1 cellular context compared by ENCODE assay signal in genomic region chr1:34859442-34860200, GRCh38.
TF ChIP-seq lines count a peak whose summit lies in the region.

TSS of gene SMIM12 (minus strand) at chr1:34859749. CDS start at chr1:34855977, 3,772 bp downstream.

TF ChIP-seq in HepG2, 621 proteins besides CTCF, POLR2A, EP300 and RAD21 (continued from another document and continues in another):
- TF ChIP-seq ATF6 (CRISPR knock-in tag; conservative IDR thresholded peaks at IDR 0.05), result 0 out of 2 replicates have a peak, but pooled peaks have one; percentile 40
- TF ChIP-seq TRIM24 (CRISPR knock-in tag; IDR thresholded peaks at IDR 0.05), result no peak
- TF ChIP-seq IRF2 (CRISPR knock-in tag; IDR thresholded peaks at IDR 0.05), result peak; percentile 70; the same call in 1 of the 2 replicates
- peak; percentile 38; the same call in 1 of the 2 replicates for TF ChIP-seq ZNF232 (CRISPR knock-in tag; IDR thresholded peaks at IDR 0.05; ENCODE audit: borderline replicate concordance)
- no peak for TF ChIP-seq ZNF484 (CRISPR knock-in tag; IDR thresholded peaks at IDR 0.05; ENCODE audit: borderline replicate concordance, low read depth)
- peak; percentile 45 for TF ChIP-seq ZNF18 (CRISPR knock-in tag; IDR thresholded peaks at IDR 0.05; ENCODE audit: insufficient replicate concordance)
- peak; percentile 84; the same call in 1 of the 2 replicates for TF ChIP-seq TFDP1 (CRISPR knock-in tag; IDR thresholded peaks at IDR 0.05; ENCODE audit: borderline replicate concordance)
- no peak for TF ChIP-seq ARNT (IDR thresholded peaks at IDR 0.05)
- TF ChIP-seq SP5 (CRISPR knock-in tag; IDR thresholded peaks at IDR 0.05; ENCODE audit: borderline replicate concordance, low read depth), result 0 out of 2 replicates have a peak, but pooled peaks have one; percentile 30
- TF ChIP-seq ZBTB20 (CRISPR knock-in tag; IDR thresholded peaks at IDR 0.05; ENCODE audit: borderline replicate concordance, low read depth), result 0 out of 2 replicates have a peak, but pooled peaks have one; percentile 49
- no peak; the same call in 1 of the 2 replicates for TF ChIP-seq ZFP1 (CRISPR knock-in tag; IDR thresholded peaks at IDR 0.05)
- TF ChIP-seq ZFY (CRISPR knock-in tag; IDR thresholded peaks at IDR 0.05), result peak; percentile 95
- peak; percentile 47; the same call in 1 of the 2 replicates for TF ChIP-seq CSRNP1 (CRISPR knock-in tag; IDR thresholded peaks at IDR 0.05)
- 0 out of 2 replicates have a peak, but pooled peaks have one; percentile 21 for TF ChIP-seq ZNF780A (CRISPR knock-in tag; IDR thresholded peaks at IDR 0.05)
- peak; percentile 88; the same call in 1 of the 2 replicates for TF ChIP-seq MLXIP (CRISPR knock-in tag; IDR thresholded peaks at IDR 0.05; ENCODE audit: borderline replicate concordance)
- TF ChIP-seq ZNF263 (CRISPR knock-in tag; IDR thresholded peaks at IDR 0.05), result 0 out of 2 replicates have a peak, but pooled peaks have one; percentile 33
- TF ChIP-seq FOXP4 (CRISPR knock-in tag; IDR thresholded peaks at IDR 0.05), result peak; percentile 45; the same call in 1 of the 2 replicates
- no peak for TF ChIP-seq MLLT10 (CRISPR knock-in tag; IDR thresholded peaks at IDR 0.05)
- peak; percentile 48; the same call in 1 of the 2 replicates for TF ChIP-seq ZMYM3 (CRISPR knock-in tag; IDR thresholded peaks at IDR 0.05)
- TF ChIP-seq RBFOX2 (IDR thresholded peaks at IDR 0.05; ENCODE audit: low read depth, low read length), result peak; percentile 99
- TF ChIP-seq KLF6 (CRISPR knock-in tag; IDR thresholded peaks at IDR 0.05), result peak; percentile 75; the same call in 1 of the 2 replicates
- TF ChIP-seq AKAP8 (CRISPR knock-in tag; IDR thresholded peaks at IDR 0.05), result no peak
- TF ChIP-seq ZNF607 (CRISPR knock-in tag; IDR thresholded peaks at IDR 0.05; ENCODE audit: borderline replicate concordance), result peak; percentile 80; the same call in 1 of the 2 replicates
- 0 out of 2 replicates have a peak, but pooled peaks have one; percentile 48 for TF ChIP-seq GATA4 (IDR thresholded peaks at IDR 0.05; ENCODE audit: borderline replicate concordance, low read depth)
- TF ChIP-seq ZNF839 (CRISPR knock-in tag; IDR thresholded peaks at IDR 0.05; ENCODE audit: borderline replicate concordance), result 0 out of 2 replicates have a peak, but pooled peaks have one; percentile 78
- TF ChIP-seq ZNF431 (CRISPR knock-in tag; IDR thresholded peaks at IDR 0.05; ENCODE audit: borderline replicate concordance, low read depth), result peak; percentile 76; the same call in 1 of the 2 replicates
- TF ChIP-seq ZNF800 (CRISPR knock-in tag; IDR thresholded peaks at IDR 0.05), result no peak
- TF ChIP-seq CBX5 (CRISPR knock-in tag; IDR thresholded peaks at IDR 0.05; ENCODE audit: borderline replicate concordance), result peak; percentile 80
- no peak for TF ChIP-seq ZNF354B (CRISPR knock-in tag; IDR thresholded peaks at IDR 0.05)
- TF ChIP-seq ISX (CRISPR knock-in tag; conservative IDR thresholded peaks at IDR 0.05), result no peak
- TF ChIP-seq DBP (CRISPR knock-in tag; IDR thresholded peaks at IDR 0.05; ENCODE audit: not compliant biosample characterization), result no peak
- no peak for TF ChIP-seq FOXO4 (CRISPR knock-in tag; conservative IDR thresholded peaks at IDR 0.05)
- peak; percentile 50; the same call in 1 of the 2 replicates for TF ChIP-seq MTA1 (CRISPR knock-in tag; IDR thresholded peaks at IDR 0.05; ENCODE audit: borderline replicate concordance)
- TF ChIP-seq EZH2 (conservative IDR thresholded peaks at IDR 0.05; ENCODE audit: low read depth, low read length), result no peak
- TF ChIP-seq GMEB1 (CRISPR knock-in tag; IDR thresholded peaks at IDR 0.05; ENCODE audit: borderline replicate concordance), result peak; percentile 91
- TF ChIP-seq TBX2 (CRISPR knock-in tag; IDR thresholded peaks at IDR 0.05; ENCODE audit: borderline replicate concordance), result peak; percentile 84
- no peak for TF ChIP-seq ZNF274 (CRISPR knock-in tag; IDR thresholded peaks at IDR 0.05)
- TF ChIP-seq MXD4 (CRISPR knock-in tag; IDR thresholded peaks at IDR 0.05), result peak; percentile 76
- TF ChIP-seq KDM4B (CRISPR knock-in tag; IDR thresholded peaks at IDR 0.05), result peak; percentile 62; the same call in 1 of the 2 replicates
- peak; percentile 63 for TF ChIP-seq SOX5 (CRISPR knock-in tag; IDR thresholded peaks at IDR 0.05; ENCODE audit: borderline replicate concordance)
- peak; percentile 79; the same call in 1 of the 2 replicates for TF ChIP-seq ZC3H13 (CRISPR knock-in tag; IDR thresholded peaks at IDR 0.05)
- TF ChIP-seq ZKSCAN5 (CRISPR knock-in tag; IDR thresholded peaks at IDR 0.05), result no peak
- peak; percentile 20; the same call in 1 of the 2 replicates for TF ChIP-seq KDM3A (CRISPR knock-in tag; IDR thresholded peaks at IDR 0.05; ENCODE audit: low read depth)
